Comparison of ENCODE assay signal across 1 cellular context in the genomic region with DNA sequence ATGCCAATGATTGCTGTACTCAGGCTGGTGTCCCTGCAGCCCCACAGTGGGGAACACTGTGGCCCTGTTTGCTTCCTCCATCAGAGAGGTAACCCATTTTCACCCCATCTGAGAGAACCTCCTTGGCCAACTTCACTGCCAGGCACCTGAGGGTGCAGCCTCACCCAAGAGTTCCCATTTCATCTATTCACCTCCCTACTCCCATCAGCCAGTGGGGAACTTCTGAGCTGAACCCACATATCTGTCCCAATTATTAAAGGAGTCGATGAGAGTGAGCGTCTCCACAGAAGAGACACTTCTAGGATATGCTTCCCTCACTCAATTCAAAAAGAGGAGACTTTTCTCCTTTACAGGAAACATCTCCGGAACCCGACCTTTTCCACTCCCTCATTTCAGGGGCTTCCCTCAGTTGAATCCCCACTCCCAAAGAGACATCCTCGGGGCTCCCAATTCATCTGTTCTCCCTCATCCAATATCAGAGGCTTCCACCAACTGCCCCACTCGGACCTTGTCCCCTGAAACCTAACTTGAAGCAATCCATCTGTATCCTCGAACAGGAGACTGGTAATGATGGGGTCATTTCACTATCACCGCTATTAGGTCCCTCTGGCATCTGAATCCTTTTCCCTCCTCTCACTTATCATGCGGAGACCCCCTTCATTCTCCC.
TF ChIP-seq lines count a peak whose summit lies in the region.

No MANE protein-coding gene starts in this region.

TF ChIP-seq in GM12878, 131 proteins besides CTCF, POLR2A, EP300 and RAD21:
- TF ChIP-seq RUNX3 (IDR thresholded peaks at IDR 0.05; ENCODE audit: low read length) (no peak), ZNF622 (IDR thresholded peaks at IDR 0.05) (no peak), ZNF274 (IDR thresholded peaks at IDR 0.05; ENCODE audit: insufficient read depth, insufficient read length) (no peak), EGR1 (IDR thresholded peaks at IDR 0.05; ENCODE audit: borderline replicate concordance in 1 of 2, low read depth in 2 of 2, low read length in 2 of 2) (no peak), ZSCAN29 (IDR thresholded peaks at IDR 0.05) (no peak), HDGF (IDR thresholded peaks at IDR 0.05) (no peak), BACH1 (IDR thresholded peaks at IDR 0.05; ENCODE audit: borderline replicate concordance) (no peak), EZH2 (IDR thresholded peaks at IDR 0.05; ENCODE audit: borderline replicate concordance, control insufficient read depth, low read depth, low read length) (no peak)
- TF ChIP-seq, protein P1, sequence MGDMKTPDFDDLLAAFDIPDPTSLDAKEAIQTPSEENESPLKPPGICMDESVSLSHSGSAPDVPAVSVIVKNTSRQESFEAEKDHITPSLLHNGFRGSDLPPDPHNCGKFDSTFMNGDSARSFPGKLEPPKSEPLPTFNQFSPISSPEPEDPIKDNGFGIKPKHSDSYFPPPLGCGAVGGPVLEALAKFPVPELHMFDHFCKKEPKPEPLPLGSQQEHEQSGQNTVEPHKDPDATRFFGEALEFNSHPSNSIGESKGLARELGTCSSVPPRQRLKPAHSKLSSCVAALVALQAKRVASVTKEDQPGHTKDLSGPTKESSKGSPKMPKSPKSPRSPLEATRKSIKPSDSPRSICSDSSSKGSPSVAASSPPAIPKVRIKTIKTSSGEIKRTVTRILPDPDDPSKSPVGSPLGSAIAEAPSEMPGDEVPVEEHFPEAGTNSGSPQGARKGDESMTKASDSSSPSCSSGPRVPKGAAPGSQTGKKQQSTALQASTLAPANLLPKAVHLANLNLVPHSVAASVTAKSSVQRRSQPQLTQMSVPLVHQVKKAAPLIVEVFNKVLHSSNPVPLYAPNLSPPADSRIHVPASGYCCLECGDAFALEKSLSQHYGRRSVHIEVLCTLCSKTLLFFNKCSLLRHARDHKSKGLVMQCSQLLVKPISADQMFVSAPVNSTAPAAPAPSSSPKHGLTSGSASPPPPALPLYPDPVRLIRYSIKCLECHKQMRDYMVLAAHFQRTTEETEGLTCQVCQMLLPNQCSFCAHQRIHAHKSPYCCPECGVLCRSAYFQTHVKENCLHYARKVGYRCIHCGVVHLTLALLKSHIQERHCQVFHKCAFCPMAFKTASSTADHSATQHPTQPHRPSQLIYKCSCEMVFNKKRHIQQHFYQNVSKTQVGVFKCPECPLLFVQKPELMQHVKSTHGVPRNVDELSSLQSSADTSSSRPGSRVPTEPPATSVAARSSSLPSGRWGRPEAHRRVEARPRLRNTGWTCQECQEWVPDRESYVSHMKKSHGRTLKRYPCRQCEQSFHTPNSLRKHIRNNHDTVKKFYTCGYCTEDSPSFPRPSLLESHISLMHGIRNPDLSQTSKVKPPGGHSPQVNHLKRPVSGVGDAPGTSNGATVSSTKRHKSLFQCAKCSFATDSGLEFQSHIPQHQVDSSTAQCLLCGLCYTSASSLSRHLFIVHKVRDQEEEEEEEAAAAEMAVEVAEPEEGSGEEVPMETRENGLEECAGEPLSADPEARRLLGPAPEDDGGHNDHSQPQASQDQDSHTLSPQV (IDR thresholded peaks at IDR 0.05) = no peak
